Comparison of ENCODE assay signal across 9 cellular contexts in genomic region chr19:55251296-55252081, GRCh38. TPM values are rescaled to one million over a fixed set of nuclear protein-coding genes. Genes with fewer than 3 reads are reported as not detected.
A peak's percentile ranks its signal among the peaks of the same experiment; 100 is the strongest.
DNase-seq lines count a peak whose midpoint lies in the region; ATAC-seq and TF ChIP-seq lines count a peak whose summit lies in the region.
"Had no signal": no experiment of that assay in that cellular context is flagged by ENCODE, and none has a peak within 500 bp of the region (broad histone marks: within the 10 kb centered on the region; RNA-seq: fewer than 3 reads in every experiment).

No MANE protein-coding gene starts in this region.

- peaks cover 89% of the 10 kb centered on the region for H3K4me1 ChIP-seq in CD4-positive, alpha-beta memory T cell (ENCODE audit: insufficient read depth, low read length)
- H3K4me1 ChIP-seq in OCI-LY1 (ENCODE audit: insufficient read depth, low read length, severe bottlenecking) (peaks cover 66% of the 10 kb centered on the region), muscle layer of duodenum (ENCODE audit: control insufficient read depth in 1 of 2, insufficient read depth in 2 of 2, low read length in 2 of 2) (peaks cover 7 to 52% of the 10 kb centered on the region in 2 donors)

- H3K27ac Mint-ChIP-seq in CD4-positive, alpha-beta memory T cell = peak overlapping the region; percentile 95 to 98 (median 97)
- H3K27ac Mint-ChIP-seq in activated naive CD4-positive, alpha-beta T cell treated with anti-CD3 and anti-CD28 coated beads for 36 hours = peak overlapping the region; percentile 99
- H3K27ac Mint-ChIP-seq in chondrocyte (ENCODE audit: unreplicated experiment) = no peak overlapping the region

- intact Hi-C loops in CD4-positive, alpha-beta memory T cell (cut with micrococcal nuclease) = loop anchor here (10.0 kb wide), 1 partner anchor 383 kb away; no protein-coding TSS in a partner anchor
- intact Hi-C loops in activated naive CD4-positive, alpha-beta T cell treated with anti-CD3 and anti-CD28 coated beads for 36 hours (cut with micrococcal nuclease) = loop anchor here (10.0 kb wide), 2 partner anchors 1063 to 1117 kb away; partner anchors contain the start of genes CNOT3 and ZSCAN5A

- no peaks in the 10 kb centered on the region for H4K20me1 ChIP-seq in OCI-LY1 (ENCODE audit: insufficient read depth, low read length)

- peaks cover 5% of the 10 kb centered on the region for H3K36me3 ChIP-seq in CD4-positive, alpha-beta memory T cell (ENCODE audit: insufficient read depth, low read length)
- H3K36me3 ChIP-seq in OCI-LY1 (ENCODE audit: insufficient read depth, low read length) (peaks cover 73% of the 10 kb centered on the region), muscle layer of duodenum (ENCODE audit: control insufficient read depth in 1 of 2, insufficient read depth in 2 of 2, low read length in 2 of 2) (peaks cover 0 to 7% of the 10 kb centered on the region in 2 donors)

- peak overlapping the region in 1 of 2 donors; percentile 46 for H3K4me3 ChIP-seq in CD4-positive, alpha-beta memory T cell (ENCODE audit: low read length in 2 of 2)
- peak overlapping the region; percentile 94 for H3K4me3 ChIP-seq in OCI-LY1 (ENCODE audit: low read depth, low read length, poor library complexity, severe bottlenecking)
- no peak overlapping the region for H3K4me3 ChIP-seq in muscle layer of duodenum (ENCODE audit: low read depth in 1 of 2, low read length in 2 of 2)
- H3K4me3 ChIP-seq: tibial nerve had no signal

- H3K36me3 Mint-ChIP-seq in CD4-positive, alpha-beta memory T cell = peaks cover 15 to 36% of the 10 kb centered on the region in 2 donors
- peaks cover 51% of the 10 kb centered on the region for H3K36me3 Mint-ChIP-seq in activated naive CD4-positive, alpha-beta T cell treated with anti-CD3 and anti-CD28 coated beads for 36 hours (ENCODE audit: low read depth)
- no peaks in the 10 kb centered on the region for H3K36me3 Mint-ChIP-seq in chondrocyte (ENCODE audit: low read depth)

- peak overlapping the region; percentile 48 for H3K9ac ChIP-seq in OCI-LY1 (ENCODE audit: low read length)

- peak overlapping the region; percentile 61 for H3K27ac ChIP-seq in CD4-positive, alpha-beta memory T cell (ENCODE audit: low read depth, low read length)
- peak overlapping the region; percentile 100 for H3K27ac ChIP-seq in OCI-LY1 (ENCODE audit: low read depth, low read length, poor library complexity, severe bottlenecking)
- peak overlapping the region; percentile 16 for H3K27ac ChIP-seq in muscle layer of duodenum (ENCODE audit: low read length)
- H3K27ac ChIP-seq: tibial nerve had no signal

- peaks cover 83% of the 10 kb centered on the region for H3K79me2 ChIP-seq in OCI-LY1 (ENCODE audit: insufficient read depth, low read length)

- H2AFZ ChIP-seq in OCI-LY1 (ENCODE audit: low read length) = no peak overlapping the region

- H3F3A ChIP-seq in OCI-LY1 (ENCODE audit: insufficient read depth, low read length) = peaks cover 7% of the 10 kb centered on the region; the same call in 1 of the 2 replicates

- ATAC-seq in GM18868 (IDR thresholded peaks at IDR 0.05; ENCODE audit: unreplicated experiment) (no peak), HG02623 (IDR thresholded peaks at IDR 0.05; ENCODE audit: unreplicated experiment) (no peak)

- no peaks in the 10 kb centered on the region for H3K27me3 Mint-ChIP-seq in CD4-positive, alpha-beta memory T cell
- no peaks in the 10 kb centered on the region for H3K27me3 Mint-ChIP-seq in activated naive CD4-positive, alpha-beta T cell treated with anti-CD3 and anti-CD28 coated beads for 36 hours (ENCODE audit: low read depth)
- H3K27me3 Mint-ChIP-seq in chondrocyte (ENCODE audit: low read depth) = no peaks in the 10 kb centered on the region

- no peaks in the 10 kb centered on the region for H3K9me2 ChIP-seq in OCI-LY1 (ENCODE audit: low read depth, low read length)

- CTCF ChIA-PET in CD4-positive, alpha-beta memory T cell (lab: Charles Lee; ENCODE audit: partially characterized antibody) = interaction anchor here (1.3 kb wide), 1 partner anchor 40 kb away, joined by 3 read pairs; no protein-coding TSS in a partner anchor
- CTCF ChIA-PET in activated naive CD4-positive, alpha-beta T cell treated with anti-CD3 and anti-CD28 coated beads for 36 hours (lab: Charles Lee) = interaction anchor here (0.8 kb wide), 1 partner anchor 50 kb away, joined by 4 read pairs; no protein-coding TSS in a partner anchor

- no peaks in the 10 kb centered on the region for H3K27me3 ChIP-seq in CD4-positive, alpha-beta memory T cell (ENCODE audit: insufficient read depth, low read length)
- H3K27me3 ChIP-seq in OCI-LY1 (ENCODE audit: insufficient read depth, low read length) (no peaks in the 10 kb centered on the region), muscle layer of duodenum (ENCODE audit: low read depth, low read length) (no peaks in the 10 kb centered on the region)
- H3K27me3 ChIP-seq: tibial nerve had no signal

- H3K4me2 ChIP-seq in OCI-LY1 (ENCODE audit: low read length) = peak overlapping the region; percentile 96

- peak overlapping the region; percentile 67 to 93 (median 84) for H3K4me3 Mint-ChIP-seq in CD4-positive, alpha-beta memory T cell
- peak overlapping the region; percentile 61 for H3K4me3 Mint-ChIP-seq in activated naive CD4-positive, alpha-beta T cell treated with anti-CD3 and anti-CD28 coated beads for 36 hours
- H3K4me3 Mint-ChIP-seq in chondrocyte (ENCODE audit: unreplicated experiment) = no peak overlapping the region

- no peaks in the 10 kb centered on the region for H3K9me3 Mint-ChIP-seq in CD4-positive, alpha-beta memory T cell
- H3K9me3 Mint-ChIP-seq in activated naive CD4-positive, alpha-beta T cell treated with anti-CD3 and anti-CD28 coated beads for 36 hours = no peaks in the 10 kb centered on the region
- no peaks in the 10 kb centered on the region for H3K9me3 Mint-ChIP-seq in chondrocyte (ENCODE audit: low read depth)

- DNase-seq in CD4-positive, alpha-beta memory T cell = peak; percentile 21 to 77 (median 29)
- peak; percentile 73 for DNase-seq in activated naive CD4-positive, alpha-beta T cell treated with anti-CD3 and anti-CD28 coated beads for 36 hours
- DNase-seq in chondrocyte (ENCODE audit: low spot score) (no peak), amygdala (lab: John Stamatoyannopoulos, UW) (no peak)

- no peak for TF ChIP-seq CTCF in OCI-LY1 (IDR thresholded peaks at IDR 0.05; ENCODE audit: low read length)
- no peak for TF ChIP-seq CTCF in chondrocyte (IDR thresholded peaks at IDR 0.05)

- POLR2A ChIA-PET in CD4-positive, alpha-beta memory T cell (lab: Charles Lee; ENCODE audit: partially characterized antibody) = interaction anchor here (1.0 to 2.2 kb wide), 5 partner anchors 28 to 391 kb away, joined by 3 to 8 read pairs (median 4); partner anchors contain the start of genes HSPBP1, ISOC2 and TMEM238

- H3K4me1 Mint-ChIP-seq in CD4-positive, alpha-beta memory T cell = peaks cover 47 to 85% (median 62%) of the 10 kb centered on the region in 4 donors
- peaks cover 56% of the 10 kb centered on the region for H3K4me1 Mint-ChIP-seq in activated naive CD4-positive, alpha-beta T cell treated with anti-CD3 and anti-CD28 coated beads for 36 hours (ENCODE audit: low read depth)
- H3K4me1 Mint-ChIP-seq in chondrocyte (ENCODE audit: low read depth) = peaks cover 41% of the 10 kb centered on the region

- no peaks in the 10 kb centered on the region for H3K9me3 ChIP-seq in CD4-positive, alpha-beta memory T cell (ENCODE audit: control insufficient read depth in 1 of 2, low read length in 2 of 2)
- H3K9me3 ChIP-seq in OCI-LY1 (ENCODE audit: low read length) (no peaks in the 10 kb centered on the region), muscle layer of duodenum (ENCODE audit: control insufficient read depth in 1 of 2, low read length in 2 of 2) (no peaks in the 10 kb centered on the region)
- H3K9me3 ChIP-seq: tibial nerve had no signal

RNA-seq across cellular contexts. Expression of gene PPP6R1, which starts 7.3 kb away (rescaled TPM):
- total RNA-seq in CD4-positive, alpha-beta memory T cell = 100 to 1,000 TPM; 161 to 162 TPM
- polyA plus RNA-seq in CD4-positive, alpha-beta memory T cell = 100 to 1,000 TPM in 1 of 2 donors, 10 to 100 TPM in 1; 22.9 to 107 TPM
- total RNA-seq in activated naive CD4-positive, alpha-beta T cell treated with anti-CD3 and anti-CD28 coated beads for 36 hours = 100 to 1,000 TPM; 166 to 174 TPM
- 47.6 to 58.4 TPM (median 49.9 TPM) in 3 replicates for total RNA-seq in chondrocyte

RNA-seq across cellular contexts. Expression of gene TMEM86B, which starts 22.9 kb away (rescaled TPM):
- total RNA-seq in CD4-positive, alpha-beta memory T cell = 10 to 100 TPM; 19.7 to 22.1 TPM
- polyA plus RNA-seq in CD4-positive, alpha-beta memory T cell = 1 to 10 TPM in 1 of 2 donors, not detected in 1; 3.5 TPM
- 1 to 10 TPM; 6.1 to 6.8 TPM for total RNA-seq in activated naive CD4-positive, alpha-beta T cell treated with anti-CD3 and anti-CD28 coated beads for 36 hours
- total RNA-seq in chondrocyte = 1.4 to 1.5 TPM (median 1.4 TPM) in 3 replicates

RNA-seq across cellular contexts. Expression of gene HSPBP1, which starts 28.4 kb away (rescaled TPM):
- 10 to 100 TPM; 17.9 to 18.5 TPM for total RNA-seq in CD4-positive, alpha-beta memory T cell
- 10 to 100 TPM; 35.7 to 38.7 TPM for polyA plus RNA-seq in CD4-positive, alpha-beta memory T cell
- 10 to 100 TPM; 44.3 to 45.0 TPM for total RNA-seq in activated naive CD4-positive, alpha-beta T cell treated with anti-CD3 and anti-CD28 coated beads for 36 hours
- total RNA-seq in chondrocyte = 22.7 to 30.3 TPM (median 24.2 TPM) in 3 replicates

RNA-seq across cellular contexts. Expression of gene BRSK1, which starts 32.3 kb away (rescaled TPM):
- total RNA-seq in CD4-positive, alpha-beta memory T cell = 1 to 10 TPM; 1.4 to 1.7 TPM
- polyA plus RNA-seq in CD4-positive, alpha-beta memory T cell = not detected
- total RNA-seq in activated naive CD4-positive, alpha-beta T cell treated with anti-CD3 and anti-CD28 coated beads for 36 hours = 1 to 10 TPM; 1.4 to 2.2 TPM
- total RNA-seq in chondrocyte = 14.0 to 15.9 TPM (median 15.3 TPM) in 3 replicates

RNA-seq across cellular contexts. Expression of gene PTPRH, which starts 42.2 kb away (rescaled TPM):
- not detected for total RNA-seq in CD4-positive, alpha-beta memory T cell
- not detected for polyA plus RNA-seq in CD4-positive, alpha-beta memory T cell
- not detected for total RNA-seq in activated naive CD4-positive, alpha-beta T cell treated with anti-CD3 and anti-CD28 coated beads for 36 hours
- total RNA-seq in chondrocyte = 0.42 to 0.54 TPM in 2 of 3 replicates, not detected in the other

Comparison
In these comparisons a context has a peak if more than half of its experiments do, and no peak if none do; other contexts are left out.
1. DNase-seq: peak in CD4-positive, alpha-beta memory T cell (5 of 5) and activated naive CD4-positive, alpha-beta T cell treated with anti-CD3 and anti-CD28 coated beads for 36 hours (single experiment); none in chondrocyte (single experiment) and amygdala (0 of 56).
2. H3K27ac ChIP-seq: peak in every context shown above with its lines; median percentile 100 in OCI-LY1; 61 in CD4-positive, alpha-beta memory T cell; 16 in muscle layer of duodenum.